In the genomic region with DNA sequence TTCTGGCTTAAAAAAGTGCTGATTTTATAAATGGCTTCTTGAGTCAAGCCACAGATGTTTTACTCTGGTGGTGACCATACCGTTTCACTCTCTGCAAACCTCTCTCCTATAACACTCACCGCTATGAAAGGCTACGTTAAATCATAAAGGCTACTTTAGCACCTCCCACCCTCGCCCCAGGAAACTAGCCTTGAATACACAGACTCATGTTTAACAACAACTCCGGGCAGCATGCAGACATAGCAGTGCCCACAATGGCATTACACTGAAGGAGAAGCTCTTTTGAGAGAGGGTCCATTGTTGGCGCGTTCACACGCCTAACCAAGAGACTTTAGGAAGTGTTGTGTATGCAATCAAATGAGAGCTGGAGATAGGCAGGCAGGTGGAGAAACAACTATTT, we compare ENCODE assay signal across 17 cellular contexts. TPM values are rescaled to one million over a fixed set of nuclear protein-coding genes. Genes with fewer than 3 reads are reported as not detected.
DNase-seq lines count a peak whose midpoint lies in the region; ATAC-seq and TF ChIP-seq lines count a peak whose summit lies in the region.
"Had no signal": no experiment of that assay in that cellular context is flagged by ENCODE, and none has a peak within 500 bp of the region (broad histone marks: within the 10 kb centered on the region; RNA-seq: fewer than 3 reads in every experiment).

No MANE protein-coding gene starts in this region.

- WGBS in heart right ventricle, 2 donors: 76% methylated on average over 8 of the region's 8 CpGs

- H3K9me3 ChIP-seq in iPS-18a (ENCODE audit: control insufficient read depth, low read depth, low read length): no peaks in the 10 kb centered on the region
- no peaks in the 10 kb centered on the region for H3K9me3 ChIP-seq in heart right ventricle
- H3K9me3 ChIP-seq: esophagus muscularis mucosa, left ventricle myocardium inferior had no signal

- H3K27ac ChIP-seq in iPS-18a (ENCODE audit: low read length) (no peak overlapping the region), heart right ventricle (no peak overlapping the region)
- H3K27ac ChIP-seq: coronary artery, esophagus muscularis mucosa, left ventricle myocardium inferior had no signal

- DNase-seq in NCI-H1092 treated with DMSO at 0.1 percent for 48 hours (lab: John Stamatoyannopoulos, UW): peak; percentile 93
- DNase-seq in NCI-H2107 (lab: John Stamatoyannopoulos, UW): peak; percentile 81
- peak; percentile 78 for DNase-seq in NCI-H774 (lab: John Stamatoyannopoulos, UW)
- DNase-seq in GM13977 (ENCODE audit: low spot score): no peak
- DNase-seq in UCSD-AML1 (lab: John Stamatoyannopoulos, UW; ENCODE audit: unreplicated experiment): no peak
- DNase-seq in iPS-NIHi11 (ENCODE audit: low spot score): no peak
- no peak for DNase-seq in heart right ventricle
- DNase-seq: amniotic stem cell; DMS53; left ventricle myocardium inferior; naive thymus-derived CD4-positive, alpha-beta T cell; stimulated activated naive CD8-positive, alpha-beta T cell treated with anti-CD3 and anti-CD28 coated beads, Interleukin-15, amount 100 ng/mL, for 72 hours had no signal

- ATAC-seq in heart right ventricle: no peak
- ATAC-seq: activated T-helper 17 cell treated with anti-CD3 and anti-CD28 coated beads, Interleukin-2, amount 50 U/mL, for 72 hours; naive thymus-derived CD4-positive, alpha-beta T cell; stimulated activated naive CD8-positive, alpha-beta T cell treated with anti-CD3 and anti-CD28 coated beads, Interleukin-15, amount 100 ng/mL, for 72 hours had no signal

- H3K4me3 ChIP-seq in iPS-18a (ENCODE audit: low read length) (peak overlapping the region; percentile 11), heart right ventricle (no peak overlapping the region)
- H3K4me3 ChIP-seq: coronary artery, esophagus muscularis mucosa, left ventricle myocardium inferior had no signal

- no peak for TF ChIP-seq CTCF in GM13977 (IDR thresholded peaks at IDR 0.05; ENCODE audit: extremely low read depth, insufficient read depth, missing control alignments)
- no peak for TF ChIP-seq CTCF in heart right ventricle (IDR thresholded peaks at IDR 0.05)

- in situ Hi-C loops in GM13977 (cut with MboI; ENCODE audit: low pct_unique_long_range_greater_than_20kb, low sequenced_read_pairs, unreplicated experiment): no loop called here

- peaks cover 38% of the 10 kb centered on the region for H3K27me3 ChIP-seq in iPS-18a (ENCODE audit: control insufficient read depth, insufficient read depth, low read length)
- H3K27me3 ChIP-seq in heart right ventricle: peaks cover 0 to 29% (median 5%) of the 10 kb centered on the region in 7 donors

- H3K4me1 ChIP-seq in iPS-18a (ENCODE audit: control insufficient read depth, low read depth, low read length) (peaks cover 30% of the 10 kb centered on the region), heart right ventricle (no peaks in the 10 kb centered on the region)
- H3K4me1 ChIP-seq: esophagus muscularis mucosa, left ventricle myocardium inferior had no signal

- no peak overlapping the region for H3K9ac ChIP-seq in iPS-18a (ENCODE audit: low read length)

- H3K36me3 ChIP-seq in iPS-18a (ENCODE audit: control insufficient read depth, low read depth, low read length) (no peaks in the 10 kb centered on the region), heart right ventricle (no peaks in the 10 kb centered on the region)
- H3K36me3 ChIP-seq: esophagus muscularis mucosa, left ventricle myocardium inferior had no signal

- intact Hi-C loops in heart right ventricle (cut with DNase I): no loop called here

RNA-seq across cellular contexts. Expression of a gene that starts 5.5 kb away (rescaled TPM):
- total RNA-seq in heart right ventricle: not detected
- polyA plus RNA-seq in heart right ventricle: not detected
- total RNA-seq: activated T-helper 17 cell treated with anti-CD3 and anti-CD28 coated beads, Interleukin-2, amount 50 U/mL, for 72 hours; left ventricle myocardium inferior; OCI-LY7 had no signal

Comparison
In these comparisons a context has a peak if more than half of its experiments do, and no peak if none do; other contexts are left out.
1. DNase-seq: peak in NCI-H1092 treated with DMSO at 0.1 percent for 48 hours (single experiment), NCI-H2107 (single experiment) and NCI-H774 (single experiment); none in GM13977 (single experiment), UCSD-AML1 (single experiment), iPS-NIHi11 (single experiment) and heart right ventricle (0 of 2).